In the genomic region with DNA sequence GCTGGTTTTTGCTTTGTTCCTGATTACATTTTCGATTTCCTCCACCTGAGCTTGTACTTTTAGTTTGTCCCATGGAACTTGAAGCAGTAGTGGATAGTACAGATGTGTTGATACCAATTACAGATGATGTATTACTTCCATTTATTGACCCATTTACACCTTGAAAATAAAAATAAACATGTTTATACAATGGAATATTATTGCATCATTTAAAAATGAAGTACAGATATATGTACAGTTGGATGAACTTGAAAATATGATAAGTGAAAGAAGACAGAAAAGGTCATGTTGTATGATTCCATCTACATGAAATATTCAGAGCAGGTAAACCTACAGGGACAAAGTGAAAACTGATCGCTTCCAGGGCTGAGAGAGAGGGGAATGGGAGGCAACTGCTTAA, we compare ENCODE assay signal across 1 cellular context.
TF ChIP-seq lines count a peak whose summit lies in the region.

No MANE protein-coding gene starts in this region.

TF ChIP-seq in HepG2, 621 proteins besides CTCF, POLR2A, EP300 and RAD21:
- TF ChIP-seq HHEX (CRISPR knock-in tag; IDR thresholded peaks at IDR 0.05), result no peak
- TF ChIP-seq GABPA (IDR thresholded peaks at IDR 0.05; ENCODE audit: low read depth, low read length), result no peak
- TF ChIP-seq GABPA (CRISPR knock-in tag; IDR thresholded peaks at IDR 0.05; ENCODE audit: low read depth), result no peak
- TF ChIP-seq, protein P1, sequence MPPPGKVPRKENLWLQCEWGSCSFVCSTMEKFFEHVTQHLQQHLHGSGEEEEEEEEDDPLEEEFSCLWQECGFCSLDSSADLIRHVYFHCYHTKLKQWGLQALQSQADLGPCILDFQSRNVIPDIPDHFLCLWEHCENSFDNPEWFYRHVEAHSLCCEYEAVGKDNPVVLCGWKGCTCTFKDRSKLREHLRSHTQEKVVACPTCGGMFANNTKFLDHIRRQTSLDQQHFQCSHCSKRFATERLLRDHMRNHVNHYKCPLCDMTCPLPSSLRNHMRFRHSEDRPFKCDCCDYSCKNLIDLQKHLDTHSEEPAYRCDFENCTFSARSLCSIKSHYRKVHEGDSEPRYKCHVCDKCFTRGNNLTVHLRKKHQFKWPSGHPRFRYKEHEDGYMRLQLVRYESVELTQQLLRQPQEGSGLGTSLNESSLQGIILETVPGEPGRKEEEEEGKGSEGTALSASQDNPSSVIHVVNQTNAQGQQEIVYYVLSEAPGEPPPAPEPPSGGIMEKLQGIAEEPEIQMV (CRISPR knock-in tag; IDR thresholded peaks at IDR 0.05; ENCODE audit: low read depth), result no peak
- TF ChIP-seq, protein P2, sequence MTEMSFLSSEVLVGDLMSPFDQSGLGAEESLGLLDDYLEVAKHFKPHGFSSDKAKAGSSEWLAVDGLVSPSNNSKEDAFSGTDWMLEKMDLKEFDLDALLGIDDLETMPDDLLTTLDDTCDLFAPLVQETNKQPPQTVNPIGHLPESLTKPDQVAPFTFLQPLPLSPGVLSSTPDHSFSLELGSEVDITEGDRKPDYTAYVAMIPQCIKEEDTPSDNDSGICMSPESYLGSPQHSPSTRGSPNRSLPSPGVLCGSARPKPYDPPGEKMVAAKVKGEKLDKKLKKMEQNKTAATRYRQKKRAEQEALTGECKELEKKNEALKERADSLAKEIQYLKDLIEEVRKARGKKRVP (CRISPR knock-in tag; IDR thresholded peaks at IDR 0.05), result peak in 1 of 2 experiments; percentile 47; a peak in 1 of 4 replicates
- TF ChIP-seq ATF7 (IDR thresholded peaks at IDR 0.05), result peak; percentile 60; the same call in 1 of the 2 replicates
- no peak for TF ChIP-seq ATF7 (CRISPR knock-in tag; IDR thresholded peaks at IDR 0.05)
- TF ChIP-seq BORCS8-MEF2B (CRISPR knock-in tag; IDR thresholded peaks at IDR 0.05), result no peak
TF ChIP-seq in HepG2: peak in this region for 2.
